ENCODE assay signal across 8 cellular contexts in the genomic region with DNA sequence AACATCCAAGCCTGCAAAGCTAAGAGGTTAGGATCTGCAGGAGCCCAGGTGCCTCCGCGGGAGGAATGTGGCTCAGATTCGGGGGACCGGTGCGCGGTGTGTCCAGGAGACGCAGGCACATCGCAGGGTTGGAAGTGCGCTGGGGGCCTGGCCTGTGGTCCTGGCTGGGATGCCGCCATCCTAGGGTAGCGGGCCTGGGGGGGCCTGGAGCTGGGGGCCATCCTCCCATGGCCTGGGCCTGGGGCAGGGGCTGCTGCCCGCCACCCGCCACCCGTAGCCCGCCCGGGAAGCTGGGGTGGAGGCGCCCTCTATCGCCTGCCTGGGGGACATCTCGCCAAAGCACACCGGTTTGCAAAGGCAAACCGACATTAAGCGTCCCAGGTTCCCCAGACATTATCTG.
A peak's percentile ranks its signal among the peaks of the same experiment; 100 is the strongest.
DNase-seq lines count a peak whose midpoint lies in the region; ATAC-seq and TF ChIP-seq lines count a peak whose summit lies in the region.

No MANE protein-coding gene starts in this region.

- peaks cover 42% of the 10 kb centered on the region for H3K27me3 Mint-ChIP-seq in Calu3 (ENCODE audit: unreplicated experiment)

- H3K27ac ChIP-seq in neuronal stem cell (replicated peaks; ENCODE audit: low read length): no peak overlapping the region

- no peaks in the 10 kb centered on the region for H3K4me1 Mint-ChIP-seq in Calu3 (ENCODE audit: low read depth, unreplicated experiment)

- BruUV-seq in Calu3 (replicated peaks; lab: Mats Ljungman, UMichigan): no TSS peak

- no peaks in the 10 kb centered on the region for H3K36me3 ChIP-seq in neuronal stem cell (replicated peaks in 1 of 2; ENCODE audit: control insufficient read depth in 2 of 2, insufficient read depth in 2 of 2, low read length in 2 of 2)

- no peak overlapping the region for H3K23ac ChIP-seq in neuronal stem cell (ENCODE audit: low read depth, low read length, poor library complexity)

- peak overlapping the region; percentile 90 for H3K18ac ChIP-seq in neuronal stem cell (ENCODE audit: low read length)

- WGBS in neuronal stem cell (ENCODE audit: extremely low coverage in 2 of 2, insufficient read length in 2 of 2, insufficient replicate concordance in 1 of 2), 2 donors: no CpG with 5 or more reads among the region's 22 CpGs

- H3K4ac ChIP-seq in neuronal stem cell (ENCODE audit: low read length): peak overlapping the region; percentile 60

- no peak overlapping the region for H2BK5ac ChIP-seq in neuronal stem cell (ENCODE audit: low read length)

- no peak overlapping the region for H3K14ac ChIP-seq in neuronal stem cell (ENCODE audit: low read length)

- H2BK12ac ChIP-seq in neuronal stem cell (ENCODE audit: low read length): peak overlapping the region; percentile 63

- peaks cover 2% of the 10 kb centered on the region for H3K79me1 ChIP-seq in neuronal stem cell (ENCODE audit: low read depth, low read length)

- no peaks in the 10 kb centered on the region for H3K36me3 Mint-ChIP-seq in Calu3 (ENCODE audit: insufficient read depth, unreplicated experiment)

- H3K27me3 ChIP-seq in neuronal stem cell (ENCODE audit: control insufficient read depth in 3 of 3, insufficient read depth in 3 of 3, low read depth in 1 of 3, low read length in 3 of 3): peaks cover 0 to 73% (median 7%) of the 10 kb centered on the region in 3 experiments

- no peak overlapping the region for H2AFZ ChIP-seq in neuronal stem cell (ENCODE audit: low read length)

- H2BK15ac ChIP-seq in neuronal stem cell (ENCODE audit: low read length): no peak overlapping the region

- H3K4me1 ChIP-seq in neuronal stem cell (ENCODE audit: control insufficient read depth in 2 of 2, insufficient read depth in 1 of 2, low read depth in 1 of 2, low read length in 2 of 2): peaks cover 0 to 12% of the 10 kb centered on the region in 2 donors

- H3K4me3 ChIP-seq in epithelial cell of proximal tubule (ENCODE audit: low read depth, low read length) (no peak overlapping the region), neuronal stem cell (ENCODE audit: low read length in 2 of 2) (no peak overlapping the region)

- ATAC-seq in HG03139 (IDR thresholded peaks at IDR 0.05; ENCODE audit: unreplicated experiment) (no peak), GM19463 (IDR thresholded peaks at IDR 0.05; ENCODE audit: unreplicated experiment) (no peak)

- CTCF ChIA-PET in Calu3 (lab: Charles Lee): no interaction called here

- peak overlapping the region; percentile 24 for H2BK120ac ChIP-seq in neuronal stem cell (ENCODE audit: low read depth, low read length)

- intact Hi-C loops in Calu3 (cut with micrococcal nuclease; ENCODE audit: unreplicated experiment): no loop called here

- H3K9me3 ChIP-seq in neuronal stem cell (replicated peaks in 1 of 2; ENCODE audit: control insufficient read depth in 2 of 2, insufficient read depth in 1 of 2, low read depth in 1 of 2, low read length in 2 of 2): no peaks in the 10 kb centered on the region

- DNase-seq in Calu3 (peak; percentile 39), epithelial cell of proximal tubule (ENCODE audit: low read depth) (no peak), neuronal stem cell (ENCODE audit: low spot score) (peak; percentile 37), NCI-H2227 treated with DMSO at 0.1 percent for 48 hours (lab: John Stamatoyannopoulos, UW) (no peak), SIG-M5 (lab: John Stamatoyannopoulos, UW) (no peak)

- TF ChIP-seq CTCF in Calu3 (IDR thresholded peaks at IDR 0.05; ENCODE audit: unreplicated experiment): peak; percentile 35
- TF ChIP-seq CTCF in LNCAP (IDR thresholded peaks at IDR 0.05): peak; percentile 87
- TF ChIP-seq CTCF in epithelial cell of proximal tubule (conservative IDR thresholded peaks at IDR 0.05; ENCODE audit: low read depth, low read length): peak; percentile 59

- no peak overlapping the region for H4K8ac ChIP-seq in neuronal stem cell (ENCODE audit: low read depth, low read length)

- no peak overlapping the region for H3K27ac Mint-ChIP-seq in Calu3 (ENCODE audit: unreplicated experiment)

- no peak overlapping the region for H3K4me3 Mint-ChIP-seq in Calu3 (ENCODE audit: low read depth, unreplicated experiment)

- peak overlapping the region; percentile 35 for H3K9ac ChIP-seq in neuronal stem cell (ENCODE audit: low read depth, low read length, poor library complexity)

- H2AK5ac ChIP-seq in neuronal stem cell (ENCODE audit: low read depth, low read length): peak overlapping the region; percentile 100

- no peak overlapping the region for H4K91ac ChIP-seq in neuronal stem cell (ENCODE audit: low read depth, low read length, poor library complexity)

- H3K9me3 Mint-ChIP-seq in Calu3 (ENCODE audit: low read depth, unreplicated experiment): no peaks in the 10 kb centered on the region

- peak overlapping the region; percentile 48 for H3K4me2 ChIP-seq in neuronal stem cell (ENCODE audit: insufficient read depth, low read length, poor library complexity, severe bottlenecking)

Comparison
In these comparisons a context has a peak if more than half of its experiments do, and no peak if none do; other contexts are left out.
1. DNase-seq: peak in Calu3 (single experiment) and neuronal stem cell (single experiment); none in epithelial cell of proximal tubule (single experiment), NCI-H2227 treated with DMSO at 0.1 percent for 48 hours (single experiment) and SIG-M5 (single experiment).
2. CTCF ChIP-seq: peak in every context shown above with its lines; median percentile 87 in LNCAP; 59 in epithelial cell of proximal tubule; 35 in Calu3.